In the genomic region with DNA sequence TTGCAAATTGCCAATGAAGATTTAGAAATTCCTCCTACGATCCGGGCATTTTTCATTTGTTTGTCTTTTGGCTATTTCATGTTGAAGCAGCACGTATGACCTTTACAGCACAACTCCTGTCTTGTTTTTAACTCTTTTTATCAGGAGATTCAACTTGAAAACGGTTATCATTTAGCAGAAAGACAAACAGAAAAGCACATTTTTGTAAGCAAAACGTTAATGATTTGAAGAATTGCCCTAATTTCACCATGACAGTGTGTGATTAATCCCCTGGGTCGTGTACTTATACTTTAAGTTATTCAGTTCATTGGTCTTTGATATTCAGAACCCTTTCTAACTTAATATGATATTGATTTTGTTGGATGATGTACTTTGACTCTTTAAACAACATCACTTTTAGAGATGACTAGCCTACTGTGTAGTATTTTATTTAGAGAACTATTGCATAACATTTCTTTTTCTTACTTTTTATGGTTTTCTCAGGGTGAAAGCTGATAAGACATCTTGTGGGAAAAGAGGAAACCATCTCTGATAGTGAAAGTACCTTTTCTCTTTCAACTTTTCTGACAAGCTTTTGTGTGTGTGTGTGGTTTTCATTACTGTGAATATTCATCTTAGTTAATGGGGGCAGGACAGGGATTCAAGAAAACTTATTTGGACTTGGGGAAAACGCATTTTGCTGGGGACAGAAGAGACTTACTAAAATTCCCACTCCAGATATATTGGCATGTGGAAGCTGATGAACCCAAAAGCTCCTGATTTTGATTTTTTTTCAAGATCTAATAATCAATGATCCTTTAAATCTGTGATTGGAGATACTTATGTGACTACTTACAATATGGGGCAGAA, we compare ENCODE assay signal across 1 cellular context.
TF ChIP-seq lines count a peak whose summit lies in the region.

No MANE protein-coding gene starts in this region.

TF ChIP-seq in A549, 52 proteins besides CTCF, POLR2A, EP300 and RAD21 (continued from another document):
- TF ChIP-seq, protein P1, sequence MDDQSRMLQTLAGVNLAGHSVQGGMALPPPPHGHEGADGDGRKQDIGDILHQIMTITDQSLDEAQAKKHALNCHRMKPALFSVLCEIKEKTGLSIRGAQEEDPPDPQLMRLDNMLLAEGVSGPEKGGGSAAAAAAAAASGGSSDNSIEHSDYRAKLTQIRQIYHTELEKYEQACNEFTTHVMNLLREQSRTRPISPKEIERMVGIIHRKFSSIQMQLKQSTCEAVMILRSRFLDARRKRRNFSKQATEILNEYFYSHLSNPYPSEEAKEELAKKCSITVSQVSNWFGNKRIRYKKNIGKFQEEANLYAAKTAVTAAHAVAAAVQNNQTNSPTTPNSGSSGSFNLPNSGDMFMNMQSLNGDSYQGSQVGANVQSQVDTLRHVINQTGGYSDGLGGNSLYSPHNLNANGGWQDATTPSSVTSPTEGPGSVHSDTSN (IDR thresholded peaks at IDR 0.05) = 0 out of 2 replicates have a peak, but pooled peaks have one; percentile 55
- TF ChIP-seq, protein P2, sequence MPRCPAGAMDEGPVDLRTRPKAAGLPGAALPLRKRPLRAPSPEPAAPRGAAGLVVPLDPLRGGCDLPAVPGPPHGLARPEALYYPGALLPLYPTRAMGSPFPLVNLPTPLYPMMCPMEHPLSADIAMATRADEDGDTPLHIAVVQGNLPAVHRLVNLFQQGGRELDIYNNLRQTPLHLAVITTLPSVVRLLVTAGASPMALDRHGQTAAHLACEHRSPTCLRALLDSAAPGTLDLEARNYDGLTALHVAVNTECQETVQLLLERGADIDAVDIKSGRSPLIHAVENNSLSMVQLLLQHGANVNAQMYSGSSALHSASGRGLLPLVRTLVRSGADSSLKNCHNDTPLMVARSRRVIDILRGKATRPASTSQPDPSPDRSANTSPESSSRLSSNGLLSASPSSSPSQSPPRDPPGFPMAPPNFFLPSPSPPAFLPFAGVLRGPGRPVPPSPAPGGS (IDR thresholded peaks at IDR 0.05) = peak; percentile 93
- peak; percentile 66 for TF ChIP-seq ZFP36 (IDR thresholded peaks at IDR 0.05; ENCODE audit: borderline replicate concordance, partially characterized antibody)
- TF ChIP-seq SMC3 (IDR thresholded peaks at IDR 0.05) = no peak; the same call in 1 of the 3 replicates
- peak; percentile 89 for TF ChIP-seq GATA3 (IDR thresholded peaks at IDR 0.05; ENCODE audit: borderline replicate concordance)
- TF ChIP-seq HEYL (CRISPR knock-in tag; IDR thresholded peaks at IDR 0.05) = no peak
- TF ChIP-seq, protein P3, sequence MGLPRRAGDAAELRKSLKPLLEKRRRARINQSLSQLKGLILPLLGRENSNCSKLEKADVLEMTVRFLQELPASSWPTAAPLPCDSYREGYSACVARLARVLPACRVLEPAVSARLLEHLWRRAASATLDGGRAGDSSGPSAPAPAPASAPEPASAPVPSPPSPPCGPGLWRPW (IDR thresholded peaks at IDR 0.05) = peak; percentile 36; the same call in 1 of the 2 replicates
- TF ChIP-seq EHMT2 (IDR thresholded peaks at IDR 0.05; ENCODE audit: low read depth) = no peak
- TF ChIP-seq KDM5A (IDR thresholded peaks at IDR 0.05) = no peak
- no peak for TF ChIP-seq HOXB13 (CRISPR knock-in tag; IDR thresholded peaks at IDR 0.05; ENCODE audit: low read depth)
- no peak for TF ChIP-seq NPAS2 (CRISPR knock-in tag; IDR thresholded peaks at IDR 0.05; ENCODE audit: borderline replicate concordance)
- TF ChIP-seq KDM1A (IDR thresholded peaks at IDR 0.05; ENCODE audit: low read depth) = no peak
- TF ChIP-seq BHLHE40 (IDR thresholded peaks at IDR 0.05; ENCODE audit: low read depth, low read length) = no peak
- no peak for TF ChIP-seq HOXA7 (CRISPR knock-in tag; IDR thresholded peaks at IDR 0.05)
- no peak for TF ChIP-seq RCOR1 (IDR thresholded peaks at IDR 0.05; ENCODE audit: low read depth, low read length)
- TF ChIP-seq CBX8 (IDR thresholded peaks at IDR 0.05) = no peak
- no peak for TF ChIP-seq PHF8 (IDR thresholded peaks at IDR 0.05; ENCODE audit: borderline replicate concordance, low read depth)
- no peak for TF ChIP-seq FOSB (CRISPR knock-in tag; IDR thresholded peaks at IDR 0.05)
- no peak for TF ChIP-seq RNF2 (IDR thresholded peaks at IDR 0.05; ENCODE audit: borderline replicate concordance, low read depth)
- TF ChIP-seq RARB (CRISPR knock-in tag; IDR thresholded peaks at IDR 0.05) = peak; percentile 78; the same call in 1 of the 2 replicates
- TF ChIP-seq, protein P4, sequence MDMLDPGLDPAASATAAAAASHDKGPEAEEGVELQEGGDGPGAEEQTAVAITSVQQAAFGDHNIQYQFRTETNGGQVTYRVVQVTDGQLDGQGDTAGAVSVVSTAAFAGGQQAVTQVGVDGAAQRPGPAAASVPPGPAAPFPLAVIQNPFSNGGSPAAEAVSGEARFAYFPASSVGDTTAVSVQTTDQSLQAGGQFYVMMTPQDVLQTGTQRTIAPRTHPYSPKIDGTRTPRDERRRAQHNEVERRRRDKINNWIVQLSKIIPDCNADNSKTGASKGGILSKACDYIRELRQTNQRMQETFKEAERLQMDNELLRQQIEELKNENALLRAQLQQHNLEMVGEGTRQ (IDR thresholded peaks at IDR 0.05) = no peak
- TF ChIP-seq MAZ (IDR thresholded peaks at IDR 0.05; ENCODE audit: borderline replicate concordance, low read depth, low read length) = no peak
- TF ChIP-seq CHD2 (IDR thresholded peaks at IDR 0.05; ENCODE audit: low read length, partially characterized antibody) = no peak
- TF ChIP-seq TFCP2L1 (CRISPR knock-in tag; IDR thresholded peaks at IDR 0.05) = no peak
- TF ChIP-seq MYC (IDR thresholded peaks at IDR 0.05; ENCODE audit: borderline replicate concordance, low read length) = no peak
- peak; percentile 90 to 97 for TF ChIP-seq JUN (IDR thresholded peaks at IDR 0.05)
- TF ChIP-seq, protein P5, sequence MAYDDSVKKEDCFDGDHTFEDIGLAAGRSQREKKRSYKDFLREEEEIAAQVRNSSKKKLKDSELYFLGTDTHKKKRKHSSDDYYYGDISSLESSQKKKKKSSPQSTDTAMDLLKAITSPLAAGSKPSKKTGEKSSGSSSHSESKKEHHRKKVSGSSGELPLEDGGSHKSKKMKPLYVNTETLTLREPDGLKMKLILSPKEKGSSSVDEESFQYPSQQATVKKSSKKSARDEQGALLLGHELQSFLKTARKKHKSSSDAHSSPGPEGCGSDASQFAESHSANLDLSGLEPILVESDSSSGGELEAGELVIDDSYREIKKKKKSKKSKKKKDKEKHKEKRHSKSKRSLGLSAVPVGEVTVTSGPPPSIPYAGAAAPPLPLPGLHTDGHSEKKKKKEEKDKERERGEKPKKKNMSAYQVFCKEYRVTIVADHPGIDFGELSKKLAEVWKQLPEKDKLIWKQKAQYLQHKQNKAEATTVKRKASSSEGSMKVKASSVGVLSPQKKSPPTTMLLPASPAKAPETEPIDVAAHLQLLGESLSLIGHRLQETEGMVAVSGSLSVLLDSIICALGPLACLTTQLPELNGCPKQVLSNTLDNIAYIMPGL (CRISPR knock-in tag; IDR thresholded peaks at IDR 0.05; ENCODE audit: borderline replicate concordance) = no peak
- no peak for TF ChIP-seq NFE2L2 (conservative IDR thresholded peaks at IDR 0.05; ENCODE audit: low read length)
- TF ChIP-seq, protein P6, sequence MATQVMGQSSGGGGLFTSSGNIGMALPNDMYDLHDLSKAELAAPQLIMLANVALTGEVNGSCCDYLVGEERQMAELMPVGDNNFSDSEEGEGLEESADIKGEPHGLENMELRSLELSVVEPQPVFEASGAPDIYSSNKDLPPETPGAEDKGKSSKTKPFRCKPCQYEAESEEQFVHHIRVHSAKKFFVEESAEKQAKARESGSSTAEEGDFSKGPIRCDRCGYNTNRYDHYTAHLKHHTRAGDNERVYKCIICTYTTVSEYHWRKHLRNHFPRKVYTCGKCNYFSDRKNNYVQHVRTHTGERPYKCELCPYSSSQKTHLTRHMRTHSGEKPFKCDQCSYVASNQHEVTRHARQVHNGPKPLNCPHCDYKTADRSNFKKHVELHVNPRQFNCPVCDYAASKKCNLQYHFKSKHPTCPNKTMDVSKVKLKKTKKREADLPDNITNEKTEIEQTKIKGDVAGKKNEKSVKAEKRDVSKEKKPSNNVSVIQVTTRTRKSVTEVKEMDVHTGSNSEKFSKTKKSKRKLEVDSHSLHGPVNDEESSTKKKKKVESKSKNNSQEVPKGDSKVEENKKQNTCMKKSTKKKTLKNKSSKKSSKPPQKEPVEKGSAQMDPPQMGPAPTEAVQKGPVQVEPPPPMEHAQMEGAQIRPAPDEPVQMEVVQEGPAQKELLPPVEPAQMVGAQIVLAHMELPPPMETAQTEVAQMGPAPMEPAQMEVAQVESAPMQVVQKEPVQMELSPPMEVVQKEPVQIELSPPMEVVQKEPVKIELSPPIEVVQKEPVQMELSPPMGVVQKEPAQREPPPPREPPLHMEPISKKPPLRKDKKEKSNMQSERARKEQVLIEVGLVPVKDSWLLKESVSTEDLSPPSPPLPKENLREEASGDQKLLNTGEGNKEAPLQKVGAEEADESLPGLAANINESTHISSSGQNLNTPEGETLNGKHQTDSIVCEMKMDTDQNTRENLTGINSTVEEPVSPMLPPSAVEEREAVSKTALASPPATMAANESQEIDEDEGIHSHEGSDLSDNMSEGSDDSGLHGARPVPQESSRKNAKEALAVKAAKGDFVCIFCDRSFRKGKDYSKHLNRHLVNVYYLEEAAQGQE (IDR thresholded peaks at IDR 0.05) = no peak
- TF ChIP-seq FOSL2 (IDR thresholded peaks at IDR 0.05) = peak; percentile 46; the same call in 1 of the 2 replicates
- peak; percentile 64 for TF ChIP-seq FOSL2 (CRISPR knock-in tag; IDR thresholded peaks at IDR 0.05)
TF ChIP-seq in A549: peak in this region for 11.
